ENCODE assay signal across 1 cellular context in the genomic region with DNA sequence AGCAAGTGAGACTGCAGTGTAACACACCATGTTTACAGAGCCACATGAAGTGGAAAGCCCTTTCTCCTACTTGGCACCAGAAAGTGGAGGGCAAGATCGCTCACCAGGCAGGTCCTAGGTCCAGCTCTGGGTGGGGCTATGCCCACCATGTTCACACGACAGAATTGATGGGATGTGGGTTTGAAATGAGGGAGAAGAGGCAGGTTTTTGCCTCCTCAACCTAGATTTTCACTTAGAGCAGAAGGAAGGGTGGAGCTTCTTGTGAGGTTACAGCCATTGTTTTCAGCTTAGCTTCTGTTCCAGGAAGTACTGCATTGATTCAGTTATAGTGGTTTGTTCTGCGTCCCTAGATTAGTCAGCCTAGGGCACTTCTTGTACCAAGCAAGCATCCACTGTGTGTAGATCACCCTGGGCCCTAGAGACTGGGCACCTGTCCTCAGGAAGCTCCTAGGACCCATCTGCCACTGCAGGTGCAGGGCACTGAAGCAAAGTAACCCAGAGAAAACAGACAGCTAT.
TF ChIP-seq lines count a peak whose summit lies in the region.

No MANE protein-coding gene starts in this region.

TF ChIP-seq in WTC11, 78 proteins besides CTCF, POLR2A, EP300 and RAD21 (continued from another document):
- TF ChIP-seq AFF4 (CRISPR knock-in tag; IDR thresholded peaks at IDR 0.05; ENCODE audit: borderline replicate concordance): no peak
- no peak for TF ChIP-seq FOXP4 (CRISPR knock-in tag; IDR thresholded peaks at IDR 0.05)
- no peak for TF ChIP-seq NFYB (CRISPR knock-in tag; conservative IDR thresholded peaks at IDR 0.05; ENCODE audit: low read depth)
- TF ChIP-seq ATF6 (CRISPR knock-in tag; IDR thresholded peaks at IDR 0.05): no peak
- no peak for TF ChIP-seq ZBTB21 (CRISPR knock-in tag; IDR thresholded peaks at IDR 0.05; ENCODE audit: borderline replicate concordance)
- no peak for TF ChIP-seq HMGA2 (CRISPR knock-in tag; IDR thresholded peaks at IDR 0.05)
- TF ChIP-seq, protein P1, sequence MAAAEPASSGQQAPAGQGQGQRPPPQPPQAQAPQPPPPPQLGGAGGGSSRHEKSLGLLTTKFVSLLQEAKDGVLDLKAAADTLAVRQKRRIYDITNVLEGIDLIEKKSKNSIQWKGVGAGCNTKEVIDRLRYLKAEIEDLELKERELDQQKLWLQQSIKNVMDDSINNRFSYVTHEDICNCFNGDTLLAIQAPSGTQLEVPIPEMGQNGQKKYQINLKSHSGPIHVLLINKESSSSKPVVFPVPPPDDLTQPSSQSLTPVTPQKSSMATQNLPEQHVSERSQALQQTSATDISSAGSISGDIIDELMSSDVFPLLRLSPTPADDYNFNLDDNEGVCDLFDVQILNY (CRISPR knock-in tag; IDR thresholded peaks at IDR 0.05): no peak
- no peak for TF ChIP-seq CREB1 (CRISPR knock-in tag; IDR thresholded peaks at IDR 0.05)
